In the genomic region with DNA sequence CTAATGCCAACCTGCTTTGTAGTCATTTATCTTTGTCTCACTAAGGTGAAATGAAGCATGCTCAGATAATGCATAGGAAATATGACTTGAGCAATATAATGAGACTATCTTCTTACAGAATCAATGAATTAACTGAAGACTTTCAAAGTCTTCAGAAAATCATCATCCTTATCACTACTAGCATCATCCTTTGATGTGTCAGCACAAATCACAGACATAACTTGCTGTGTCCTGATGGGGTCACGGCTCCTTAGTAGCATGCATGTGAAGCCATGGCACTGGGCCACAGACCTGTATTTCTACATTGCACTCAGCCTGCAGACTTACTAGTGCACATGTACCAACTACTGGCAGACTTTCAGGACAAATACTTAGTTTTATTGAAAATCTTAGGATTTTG, we compare ENCODE assay signal across 32 cellular contexts.
"Had no signal": no experiment of that assay in that cellular context is flagged by ENCODE, and none has a peak within 500 bp of the region (broad histone marks: within the 10 kb centered on the region; RNA-seq: fewer than 3 reads in every experiment).

No MANE protein-coding gene starts in this region.

- H3K4me3 ChIP-seq: coronary artery, dorsolateral prefrontal cortex had no signal

- DNase-seq: activated B cell treated with CpG ODN at 0.5 μM for 24 hours; activated CD4-positive, alpha-beta T cell treated with anti-CD3 and anti-CD28 coated beads for 48 hours; activated CD4-positive, alpha-beta T cell treated with anti-CD3 and anti-CD28 coated beads, Interleukin-2, amount 50 U/mL, for 1 hour; activated CD4-positive, alpha-beta T cell treated with anti-CD3 and anti-CD28 coated beads, Interleukin-2, amount 50 U/mL, for 48 hours; activated CD8-positive, alpha-beta memory T cell treated with anti-CD3 and anti-CD28 coated beads for 24 hours; activated CD8-positive, alpha-beta T cell treated with anti-CD3 and anti-CD28 coated beads for 36 hours; activated effector memory CD4-positive, alpha-beta T cell treated with Interleukin-2 at 50 U/mL for 16 hours; activated gamma-delta T cell treated with Interleukin-2 at 50 U/mL for 16 hours; activated naive CD4-positive, alpha-beta T cell treated with anti-CD3 and anti-CD28 coated beads, Interleukin-2, amount 50 U/mL, for 16 hours; activated naive CD4-positive, alpha-beta T cell treated with Interleukin-2 at 50 U/mL for 16 hours; activated T-cell treated with anti-CD3 and anti-CD28 coated beads, Interleukin-2, amount 50 U/mL, for 4 hours; amniotic stem cell; anterior cingulate cortex; brain microvascular endothelial cell; dorsolateral prefrontal cortex; effector memory CD4-positive, alpha-beta T cell; endodermal cell; foreskin fibroblast; head of caudate nucleus; T1000; WERI-Rb-1 had no signal

- FAIRE-seq: astrocyte, bronchial epithelial cell, frontal cortex had no signal

- ATAC-seq: activated CD4-positive, CD25-positive, alpha-beta regulatory T cell treated with anti-CD3 and anti-CD28 coated beads, Interleukin-2, amount 50 U/mL, for 24 hours; activated CD8-positive, alpha-beta T cell treated with anti-CD3 and anti-CD28 coated beads for 36 hours; activated T-cell treated with anti-CD3 and anti-CD28 coated beads, Interleukin-2, amount 50 U/mL, for 4 hours; activated T-helper 17 cell treated with anti-CD3 and anti-CD28 coated beads, Interleukin-2, amount 50 U/mL, for 72 hours; esophagus mucosa had no signal

- H3K27ac Mint-ChIP-seq: activated B cell treated with CpG ODN at 0.5 μM for 24 hours; activated CD8-positive, alpha-beta T cell treated with anti-CD3 and anti-CD28 coated beads for 36 hours; activated naive CD8-positive, alpha-beta T cell; activated T-helper 17 cell treated with anti-CD3 and anti-CD28 coated beads, Interleukin-2, amount 50 U/mL, for 72 hours; dendritic cell treated with granulocyte-macrophage colony-stimulating factor and Interleukin-4, amounts not matched to agents 40 ng/mL and 50 ng/mL, for 4 days; endodermal cell; T-helper 2 cell treated with Interferon-gamma antibody and Interleukin-4, amounts not matched to agents 5 μg/mL and 100 μg/mL, for 36 hours had no signal

- H3K27ac ChIP-seq: brain microvascular endothelial cell, coronary artery, dorsolateral prefrontal cortex, WERI-Rb-1 had no signal

- H3K4me3 Mint-ChIP-seq: activated B cell treated with CpG ODN at 0.5 μM for 24 hours; activated CD8-positive, alpha-beta T cell treated with anti-CD3 and anti-CD28 coated beads for 36 hours; activated naive CD8-positive, alpha-beta T cell; activated T-cell treated with anti-CD3 and anti-CD28 coated beads, Interleukin-2, amount 50 U/mL, for 4 hours; activated T-helper 17 cell treated with anti-CD3 and anti-CD28 coated beads, Interleukin-2, amount 50 U/mL, for 72 hours; central memory CD8-positive, alpha-beta T cell; dendritic cell treated with granulocyte-macrophage colony-stimulating factor and Interleukin-4, amounts not matched to agents 40 ng/mL and 50 ng/mL, for 4 days; endodermal cell; T-helper 2 cell treated with Interferon-gamma antibody and Interleukin-4, amounts not matched to agents 5 μg/mL and 100 μg/mL, for 36 hours had no signal

- H3K4me1 Mint-ChIP-seq: activated B cell treated with CpG ODN at 0.5 μM for 24 hours; activated T-helper 17 cell treated with anti-CD3 and anti-CD28 coated beads, Interleukin-2, amount 50 U/mL, for 72 hours; endodermal cell had no signal

- H3K36me3 ChIP-seq: brain microvascular endothelial cell had no signal

- H3K27me3 ChIP-seq: brain microvascular endothelial cell, dorsolateral prefrontal cortex had no signal

- H3K27me3 Mint-ChIP-seq: activated B cell treated with CpG ODN at 0.5 μM for 24 hours; activated CD8-positive, alpha-beta T cell treated with anti-CD3 and anti-CD28 coated beads for 36 hours; activated naive CD8-positive, alpha-beta T cell; activated T-helper 17 cell treated with anti-CD3 and anti-CD28 coated beads, Interleukin-2, amount 50 U/mL, for 72 hours; central memory CD8-positive, alpha-beta T cell; dendritic cell treated with granulocyte-macrophage colony-stimulating factor and Interleukin-4, amounts not matched to agents 40 ng/mL and 50 ng/mL, for 4 days had no signal
